In genomic region chr11:88363566-88364169, GRCh38 we compare ENCODE assay signal across 11 cellular contexts. TPM values are rescaled to one million over a fixed set of nuclear protein-coding genes. Genes with fewer than 3 reads are reported as not detected.
DNase-seq lines count a peak whose midpoint lies in the region; ATAC-seq and TF ChIP-seq lines count a peak whose summit lies in the region.
"Had no signal": no experiment of that assay in that cellular context is flagged by ENCODE, and none has a peak within 500 bp of the region (broad histone marks: within the 10 kb centered on the region; RNA-seq: fewer than 3 reads in every experiment).

No MANE protein-coding gene starts in this region.

- in situ Hi-C loops in GM13976 (cut with MboI; ENCODE audit: low sequenced_read_pairs, unreplicated experiment): no loop called here

- H3K4me1 ChIP-seq in ACC112 (ENCODE audit: control insufficient read depth, insufficient read depth, low read length, unreplicated experiment) (peaks cover 23% of the 10 kb centered on the region), neural progenitor cell (no peaks in the 10 kb centered on the region)
- H3K4me1 ChIP-seq: prostate gland had no signal

- no peak overlapping the region for H3K9ac ChIP-seq in neural progenitor cell

- DNase-seq in NOMO-1 treated with dmso at 0.1 percent for 144 hours (lab: John Stamatoyannopoulos, UW; ENCODE audit: unreplicated experiment) (peak; percentile 42), dermis blood vessel endothelial cell (peak; percentile 42), neural progenitor cell (ENCODE audit: low spot score) (no peak), NCI-H1417 treated with DMSO at 0.1 percent for 48 hours (lab: John Stamatoyannopoulos, UW) (no peak), COLO668 (lab: John Stamatoyannopoulos, UW; ENCODE audit: unreplicated experiment) (no peak), GM13976 (ENCODE audit: low spot score) (no peak)
- DNase-seq: CD8-positive, alpha-beta T cell; islet precursor cell had no signal

- H3K4me1 Mint-ChIP-seq in neural progenitor cell: no peaks in the 10 kb centered on the region

- H3K9me3 ChIP-seq in neural progenitor cell (ENCODE audit: low read depth): no peaks in the 10 kb centered on the region
- H3K9me3 ChIP-seq: prostate gland had no signal

- ATAC-seq in GM18909 (IDR thresholded peaks at IDR 0.05; ENCODE audit: poor library complexity, unreplicated experiment): peak; percentile 29
- ATAC-seq: CD8-positive, alpha-beta T cell had no signal

- TF ChIP-seq CTCF in neural progenitor cell (IDR thresholded peaks at IDR 0.05): no peak
- TF ChIP-seq CTCF in GM13976 (IDR thresholded peaks at IDR 0.05; ENCODE audit: borderline replicate concordance, control extremely low read depth, extremely low read depth, insufficient read depth, missing control alignments): no peak

- H3K4me3 Mint-ChIP-seq in neural progenitor cell: no peak overlapping the region
- H3K4me3 Mint-ChIP-seq: CD8-positive, alpha-beta T cell had no signal

- H3K79me2 ChIP-seq in ACC112 (ENCODE audit: control insufficient read depth, insufficient read depth, low read length, unreplicated experiment) (no peaks in the 10 kb centered on the region), neural progenitor cell (ENCODE audit: low read depth) (no peaks in the 10 kb centered on the region)

- no peak overlapping the region for H3K4me3 ChIP-seq in ACC112 (ENCODE audit: low read depth, low read length)
- no peak overlapping the region for H3K4me3 ChIP-seq in neural progenitor cell
- H3K4me3 ChIP-seq: prostate gland had no signal

- H4K20me1 ChIP-seq in neural progenitor cell (ENCODE audit: low read depth): no peaks in the 10 kb centered on the region

- H3K36me3 Mint-ChIP-seq in neural progenitor cell: no peaks in the 10 kb centered on the region
- H3K36me3 Mint-ChIP-seq: CD8-positive, alpha-beta T cell had no signal

- H3K27ac ChIP-seq in ACC112 (ENCODE audit: low read depth, low read length) (peak overlapping the region; percentile 6), neural progenitor cell (no peak overlapping the region)
- H3K27ac ChIP-seq: prostate gland had no signal

- no peaks in the 10 kb centered on the region for H3K27me3 Mint-ChIP-seq in neural progenitor cell (ENCODE audit: insufficient read depth, low read depth)

- no peaks in the 10 kb centered on the region for H3F3A ChIP-seq in neural progenitor cell (ENCODE audit: low read depth)

- H3K27ac Mint-ChIP-seq in neural progenitor cell: no peak overlapping the region
- H3K27ac Mint-ChIP-seq: CD8-positive, alpha-beta T cell had no signal

- H3K27me3 ChIP-seq in ACC112 (ENCODE audit: insufficient read depth, low read length): no peaks in the 10 kb centered on the region
- H3K27me3 ChIP-seq in neural progenitor cell: no peaks in the 10 kb centered on the region

- H2AFZ ChIP-seq in ACC112 (ENCODE audit: low read length, unreplicated experiment) (no peak overlapping the region), neural progenitor cell (replicated peaks) (no peak overlapping the region)

- H3K4me2 ChIP-seq in neural progenitor cell: no peak overlapping the region

- H3K36me3 ChIP-seq in ACC112 (ENCODE audit: insufficient read depth, low read length) (no peaks in the 10 kb centered on the region), neural progenitor cell (no peaks in the 10 kb centered on the region)
- H3K36me3 ChIP-seq: prostate gland had no signal

- H3K9me3 Mint-ChIP-seq in neural progenitor cell: no peaks in the 10 kb centered on the region
- H3K9me3 Mint-ChIP-seq: CD8-positive, alpha-beta T cell had no signal

RNA-seq across cellular contexts. Expression of gene CTSC, which starts 26.1 kb away (rescaled TPM):
- total RNA-seq in dermis blood vessel endothelial cell (57.2 and 78.7 TPM in 2 replicates), neural progenitor cell (ENCODE audit: low replicate concordance) (94.6 and 96.4 TPM in 2 replicates)

Comparison
In these comparisons a context has a peak if more than half of its experiments do, and no peak if none do; other contexts are left out.
1. DNase-seq: peak in NOMO-1 treated with dmso at 0.1 percent for 144 hours (single experiment) and dermis blood vessel endothelial cell (single experiment); none in neural progenitor cell (single experiment), NCI-H1417 treated with DMSO at 0.1 percent for 48 hours (single experiment), COLO668 (single experiment) and GM13976 (single experiment).